In the genomic region with DNA sequence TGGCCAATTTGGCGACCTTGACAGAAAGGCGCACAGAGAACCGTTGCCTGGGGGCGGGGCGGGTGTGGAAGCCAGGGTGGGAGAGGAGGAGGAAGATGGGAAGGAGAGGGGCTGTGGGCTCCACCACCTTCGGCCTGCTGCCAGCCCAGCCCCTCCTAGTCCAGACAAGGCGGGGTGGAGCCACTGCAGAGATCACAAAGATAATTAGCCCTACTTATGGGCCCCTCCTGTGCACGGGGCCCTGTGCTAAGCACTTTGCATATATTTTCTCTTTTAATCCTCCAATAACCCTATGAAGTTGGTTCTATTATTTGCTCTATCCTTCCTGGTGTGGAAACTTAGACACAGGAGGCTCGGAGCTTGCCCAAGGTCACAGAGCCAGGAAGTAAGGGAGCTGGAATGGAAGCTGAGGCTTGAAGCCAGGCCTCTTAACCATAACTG, we compare ENCODE assay signal across 25 cellular contexts. TPM values are rescaled to one million over a fixed set of nuclear protein-coding genes. Genes with fewer than 3 reads are reported as not detected.
"Had no signal": no experiment of that assay in that cellular context is flagged by ENCODE, and none has a peak within 500 bp of the region (broad histone marks: within the 10 kb centered on the region; RNA-seq: fewer than 3 reads in every experiment).

No MANE protein-coding gene starts in this region.

- H3K4me3 ChIP-seq: colonic mucosa, neural progenitor cell, smooth muscle cell, tibial artery, uterus had no signal

- H3K36me3 Mint-ChIP-seq: activated CD4-positive, alpha-beta memory T cell treated with anti-CD3 and anti-CD28 coated beads for 36 hours; activated naive CD8-positive, alpha-beta T cell; neural progenitor cell; stimulated activated naive B cell treated with anti-CD40 and anti-IgM and Interleukin-4, amounts not matched to agents 10 μg/mL and 1 μg/mL and 100 μg/mL, for 72 hours; WTC11 had no signal

- H3K9me3 ChIP-seq: colonic mucosa, tibial artery, uterus had no signal

- H3K36me3 ChIP-seq: colonic mucosa, neural progenitor cell, tibial artery, uterus had no signal

- DNase-seq: activated CD4-positive, alpha-beta memory T cell treated with anti-CD3 and anti-CD28 coated beads for 36 hours; activated CD4-positive, alpha-beta T cell treated with anti-CD3 and anti-CD28 coated beads for 4 hours; activated gamma-delta T cell treated with Interleukin-2 at 50 U/mL for 16 hours; activated T-cell treated with anti-CD3 and anti-CD28 coated beads for 4 hours; caudate nucleus; colonic mucosa; endodermal cell; foreskin fibroblast; hippocampal formation; midbrain; stimulated activated CD4-positive, alpha-beta T cell treated with anti-CD3 and anti-CD28 coated beads, Interleukin-4, amount 100 ng/mL, for 24 hours; stimulated activated naive B cell treated with anti-CD40 and anti-IgM and Interleukin-4, amounts not matched to agents 10 μg/mL and 1 μg/mL and 100 μg/mL, for 72 hours; tibial artery; uterus had no signal

- H3K4me1 ChIP-seq: colonic mucosa had no signal

- ATAC-seq: left lobe of liver; sciatic nerve; stimulated activated naive B cell treated with anti-CD40 and anti-IgM and Interleukin-4, amounts not matched to agents 10 μg/mL and 1 μg/mL and 100 μg/mL, for 72 hours had no signal

- H3K27ac Mint-ChIP-seq: activated CD4-positive, alpha-beta memory T cell treated with anti-CD3 and anti-CD28 coated beads for 36 hours; activated naive CD8-positive, alpha-beta T cell; activated T-helper 1 cell treated with anti-CD3 and anti-CD28 coated beads, Interleukin-12 subunit alpha, Interleukin-12 subunit beta, Interleukin-2, Interleukin-4 antibody, amounts not matched to agents 30 ng/mL and 10 ng/mL and 1 ng/mL, durations not matched to agents 14 hours and 24 hours and 36 hours; endodermal cell; neural progenitor cell; stimulated activated naive B cell treated with anti-CD40 and anti-IgM and Interleukin-4, amounts not matched to agents 10 μg/mL and 1 μg/mL and 100 μg/mL, for 72 hours; T-helper 2 cell treated with Interferon-gamma antibody and Interleukin-4, amounts not matched to agents 5 μg/mL and 100 μg/mL, for 36 hours; WTC11 had no signal

- H3K9me3 Mint-ChIP-seq: activated CD4-positive, alpha-beta memory T cell treated with anti-CD3 and anti-CD28 coated beads for 36 hours; activated T-helper 1 cell treated with anti-CD3 and anti-CD28 coated beads, Interleukin-12 subunit alpha, Interleukin-12 subunit beta, Interleukin-2, Interleukin-4 antibody, amounts not matched to agents 30 ng/mL and 10 ng/mL and 1 ng/mL, durations not matched to agents 14 hours and 24 hours and 36 hours; endodermal cell; stimulated activated naive B cell treated with anti-CD40 and anti-IgM and Interleukin-4, amounts not matched to agents 10 μg/mL and 1 μg/mL and 100 μg/mL, for 72 hours; T-helper 2 cell treated with Interferon-gamma antibody and Interleukin-4, amounts not matched to agents 5 μg/mL and 100 μg/mL, for 36 hours; WTC11 had no signal

- H3K27me3 ChIP-seq: uterus had no signal

- H3K4me3 Mint-ChIP-seq: activated CD4-positive, alpha-beta memory T cell treated with anti-CD3 and anti-CD28 coated beads for 36 hours; activated naive CD8-positive, alpha-beta T cell; activated T-helper 1 cell treated with anti-CD3 and anti-CD28 coated beads, Interleukin-12 subunit alpha, Interleukin-12 subunit beta, Interleukin-2, Interleukin-4 antibody, amounts not matched to agents 30 ng/mL and 10 ng/mL and 1 ng/mL, durations not matched to agents 14 hours and 24 hours and 36 hours; endodermal cell; neural progenitor cell; stimulated activated naive B cell treated with anti-CD40 and anti-IgM and Interleukin-4, amounts not matched to agents 10 μg/mL and 1 μg/mL and 100 μg/mL, for 72 hours; T-helper 2 cell treated with Interferon-gamma antibody and Interleukin-4, amounts not matched to agents 5 μg/mL and 100 μg/mL, for 36 hours had no signal

- H3K27ac ChIP-seq: colonic mucosa, epithelial cell of prostate, neural progenitor cell, tibial artery, uterus had no signal

RNA-seq across cellular contexts. Expression of gene ECEL1, which starts 13.7 kb away (rescaled TPM):
- total RNA-seq: activated T-helper 1 cell treated with anti-CD3 and anti-CD28 coated beads, Interleukin-12 subunit alpha, Interleukin-12 subunit beta, Interleukin-2, Interleukin-4 antibody, amounts not matched to agents 30 ng/mL and 10 ng/mL and 1 ng/mL, durations not matched to agents 14 hours and 24 hours and 36 hours; lung microvascular endothelial cell; smooth muscle cell had no signal

RNA-seq across cellular contexts. Expression of gene PRSS56, which starts 18.8 kb away (rescaled TPM):
- total RNA-seq: activated CD4-positive, alpha-beta memory T cell treated with anti-CD3 and anti-CD28 coated beads for 36 hours; activated T-helper 1 cell treated with anti-CD3 and anti-CD28 coated beads, Interleukin-12 subunit alpha, Interleukin-12 subunit beta, Interleukin-2, Interleukin-4 antibody, amounts not matched to agents 30 ng/mL and 10 ng/mL and 1 ng/mL, durations not matched to agents 14 hours and 24 hours and 36 hours; colonic mucosa; endodermal cell; left lobe of liver; lung microvascular endothelial cell; osteocyte; sciatic nerve; smooth muscle cell; uterus; WTC11 had no signal

RNA-seq across cellular contexts. Expression of gene CHRND, which starts 24.6 kb away (rescaled TPM):
- total RNA-seq: activated CD4-positive, alpha-beta memory T cell treated with anti-CD3 and anti-CD28 coated beads for 36 hours; activated T-helper 1 cell treated with anti-CD3 and anti-CD28 coated beads, Interleukin-12 subunit alpha, Interleukin-12 subunit beta, Interleukin-2, Interleukin-4 antibody, amounts not matched to agents 30 ng/mL and 10 ng/mL and 1 ng/mL, durations not matched to agents 14 hours and 24 hours and 36 hours; colonic mucosa; left lobe of liver; lung microvascular endothelial cell; osteocyte; sciatic nerve; smooth muscle cell; uterus; WTC11 had no signal

RNA-seq across cellular contexts. Expression of gene CHRNG, which starts 38.1 kb away (rescaled TPM):
- total RNA-seq: activated CD4-positive, alpha-beta memory T cell treated with anti-CD3 and anti-CD28 coated beads for 36 hours; activated T-helper 1 cell treated with anti-CD3 and anti-CD28 coated beads, Interleukin-12 subunit alpha, Interleukin-12 subunit beta, Interleukin-2, Interleukin-4 antibody, amounts not matched to agents 30 ng/mL and 10 ng/mL and 1 ng/mL, durations not matched to agents 14 hours and 24 hours and 36 hours; colonic mucosa; endodermal cell; left lobe of liver; lung microvascular endothelial cell; osteocyte; sciatic nerve; smooth muscle cell; uterus had no signal

RNA-seq across cellular contexts. Expression of gene ALPI, which starts 45.4 kb away (rescaled TPM):
- total RNA-seq: activated CD4-positive, alpha-beta memory T cell treated with anti-CD3 and anti-CD28 coated beads for 36 hours; activated T-helper 1 cell treated with anti-CD3 and anti-CD28 coated beads, Interleukin-12 subunit alpha, Interleukin-12 subunit beta, Interleukin-2, Interleukin-4 antibody, amounts not matched to agents 30 ng/mL and 10 ng/mL and 1 ng/mL, durations not matched to agents 14 hours and 24 hours and 36 hours; endodermal cell; left lobe of liver; lung microvascular endothelial cell; osteocyte; sciatic nerve; smooth muscle cell; uterus; WTC11 had no signal
